1 cellular context compared by ENCODE assay signal in the genomic region with DNA sequence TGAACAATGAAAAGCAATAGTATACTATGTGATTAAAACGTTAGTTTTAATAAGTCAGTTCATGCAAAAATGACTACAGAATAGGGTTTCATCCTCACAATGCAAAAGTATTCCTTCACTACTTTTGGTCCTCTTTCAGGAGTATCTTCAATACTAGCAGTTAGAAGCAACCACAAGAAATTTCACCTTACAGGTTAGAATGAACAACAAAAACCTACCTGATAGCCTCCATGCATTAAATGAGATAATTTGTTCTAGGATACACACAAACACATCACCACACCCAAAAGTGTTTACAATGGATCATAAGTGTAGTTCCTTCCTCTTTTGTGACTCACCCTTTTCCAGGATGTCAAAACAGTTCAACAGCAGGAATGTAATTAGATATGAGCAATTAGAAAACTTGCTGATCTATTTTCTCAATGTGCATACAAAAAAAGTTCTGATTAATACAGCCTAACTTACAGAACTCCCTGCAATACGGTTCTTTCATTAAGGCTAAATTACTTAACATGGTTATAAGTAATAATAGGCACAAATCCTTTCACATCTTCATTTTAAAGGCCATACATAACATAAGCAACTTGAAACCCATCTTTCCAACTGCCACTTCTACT.
TF ChIP-seq lines count a peak whose summit lies in the region.

No MANE protein-coding gene starts in this region.

TF ChIP-seq in SK-N-SH, 30 proteins besides CTCF, POLR2A, EP300 and RAD21 (continued from another document):
- TF ChIP-seq, protein P1, sequence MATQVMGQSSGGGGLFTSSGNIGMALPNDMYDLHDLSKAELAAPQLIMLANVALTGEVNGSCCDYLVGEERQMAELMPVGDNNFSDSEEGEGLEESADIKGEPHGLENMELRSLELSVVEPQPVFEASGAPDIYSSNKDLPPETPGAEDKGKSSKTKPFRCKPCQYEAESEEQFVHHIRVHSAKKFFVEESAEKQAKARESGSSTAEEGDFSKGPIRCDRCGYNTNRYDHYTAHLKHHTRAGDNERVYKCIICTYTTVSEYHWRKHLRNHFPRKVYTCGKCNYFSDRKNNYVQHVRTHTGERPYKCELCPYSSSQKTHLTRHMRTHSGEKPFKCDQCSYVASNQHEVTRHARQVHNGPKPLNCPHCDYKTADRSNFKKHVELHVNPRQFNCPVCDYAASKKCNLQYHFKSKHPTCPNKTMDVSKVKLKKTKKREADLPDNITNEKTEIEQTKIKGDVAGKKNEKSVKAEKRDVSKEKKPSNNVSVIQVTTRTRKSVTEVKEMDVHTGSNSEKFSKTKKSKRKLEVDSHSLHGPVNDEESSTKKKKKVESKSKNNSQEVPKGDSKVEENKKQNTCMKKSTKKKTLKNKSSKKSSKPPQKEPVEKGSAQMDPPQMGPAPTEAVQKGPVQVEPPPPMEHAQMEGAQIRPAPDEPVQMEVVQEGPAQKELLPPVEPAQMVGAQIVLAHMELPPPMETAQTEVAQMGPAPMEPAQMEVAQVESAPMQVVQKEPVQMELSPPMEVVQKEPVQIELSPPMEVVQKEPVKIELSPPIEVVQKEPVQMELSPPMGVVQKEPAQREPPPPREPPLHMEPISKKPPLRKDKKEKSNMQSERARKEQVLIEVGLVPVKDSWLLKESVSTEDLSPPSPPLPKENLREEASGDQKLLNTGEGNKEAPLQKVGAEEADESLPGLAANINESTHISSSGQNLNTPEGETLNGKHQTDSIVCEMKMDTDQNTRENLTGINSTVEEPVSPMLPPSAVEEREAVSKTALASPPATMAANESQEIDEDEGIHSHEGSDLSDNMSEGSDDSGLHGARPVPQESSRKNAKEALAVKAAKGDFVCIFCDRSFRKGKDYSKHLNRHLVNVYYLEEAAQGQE (IDR thresholded peaks at IDR 0.05; ENCODE audit: low read depth, low read length) = no peak
- TF ChIP-seq FOXJ3 (CRISPR knock-in tag; IDR thresholded peaks at IDR 0.05) = no peak
- TF ChIP-seq, protein P2, sequence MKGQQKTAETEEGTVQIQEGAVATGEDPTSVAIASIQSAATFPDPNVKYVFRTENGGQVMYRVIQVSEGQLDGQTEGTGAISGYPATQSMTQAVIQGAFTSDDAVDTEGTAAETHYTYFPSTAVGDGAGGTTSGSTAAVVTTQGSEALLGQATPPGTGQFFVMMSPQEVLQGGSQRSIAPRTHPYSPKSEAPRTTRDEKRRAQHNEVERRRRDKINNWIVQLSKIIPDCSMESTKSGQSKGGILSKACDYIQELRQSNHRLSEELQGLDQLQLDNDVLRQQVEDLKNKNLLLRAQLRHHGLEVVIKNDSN (IDR thresholded peaks at IDR 0.05; ENCODE audit: borderline replicate concordance, low read depth) = no peak
- 0 out of 2 replicates have a peak, but pooled peaks have one; percentile 13 for TF ChIP-seq RXRA (IDR thresholded peaks at IDR 0.05; ENCODE audit: borderline replicate concordance, low read depth)
- TF ChIP-seq NRF1 (IDR thresholded peaks at IDR 0.05; ENCODE audit: low read depth, low read length) = no peak
- TF ChIP-seq SIN3A (IDR thresholded peaks at IDR 0.05; ENCODE audit: borderline replicate concordance, low read depth, low read length) = no peak
- peak; percentile 45; the same call in 1 of the 2 replicates for TF ChIP-seq FOSL2 (IDR thresholded peaks at IDR 0.05; ENCODE audit: borderline replicate concordance, low read depth)
- no peak for TF ChIP-seq RCOR1 (IDR thresholded peaks at IDR 0.05; ENCODE audit: low read length)
- no peak for TF ChIP-seq MXI1 (IDR thresholded peaks at IDR 0.05; ENCODE audit: low read depth, low read length)
- no peak for TF ChIP-seq GATA2 (CRISPR knock-in tag; IDR thresholded peaks at IDR 0.05)
- TF ChIP-seq, protein P3, sequence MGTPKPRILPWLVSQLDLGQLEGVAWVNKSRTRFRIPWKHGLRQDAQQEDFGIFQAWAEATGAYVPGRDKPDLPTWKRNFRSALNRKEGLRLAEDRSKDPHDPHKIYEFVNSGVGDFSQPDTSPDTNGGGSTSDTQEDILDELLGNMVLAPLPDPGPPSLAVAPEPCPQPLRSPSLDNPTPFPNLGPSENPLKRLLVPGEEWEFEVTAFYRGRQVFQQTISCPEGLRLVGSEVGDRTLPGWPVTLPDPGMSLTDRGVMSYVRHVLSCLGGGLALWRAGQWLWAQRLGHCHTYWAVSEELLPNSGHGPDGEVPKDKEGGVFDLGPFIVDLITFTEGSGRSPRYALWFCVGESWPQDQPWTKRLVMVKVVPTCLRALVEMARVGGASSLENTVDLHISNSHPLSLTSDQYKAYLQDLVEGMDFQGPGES (IDR thresholded peaks at IDR 0.05; ENCODE audit: low read depth, low read length) = no peak
- no peak for TF ChIP-seq TEAD4 (IDR thresholded peaks at IDR 0.05; ENCODE audit: borderline replicate concordance, insufficient read depth)
- TF ChIP-seq CHD2 (IDR thresholded peaks at IDR 0.05; ENCODE audit: low read length, partially characterized antibody) = no peak
- no peak for TF ChIP-seq MEF2A (IDR thresholded peaks at IDR 0.05; ENCODE audit: borderline replicate concordance, low read depth)
- TF ChIP-seq, protein P4, sequence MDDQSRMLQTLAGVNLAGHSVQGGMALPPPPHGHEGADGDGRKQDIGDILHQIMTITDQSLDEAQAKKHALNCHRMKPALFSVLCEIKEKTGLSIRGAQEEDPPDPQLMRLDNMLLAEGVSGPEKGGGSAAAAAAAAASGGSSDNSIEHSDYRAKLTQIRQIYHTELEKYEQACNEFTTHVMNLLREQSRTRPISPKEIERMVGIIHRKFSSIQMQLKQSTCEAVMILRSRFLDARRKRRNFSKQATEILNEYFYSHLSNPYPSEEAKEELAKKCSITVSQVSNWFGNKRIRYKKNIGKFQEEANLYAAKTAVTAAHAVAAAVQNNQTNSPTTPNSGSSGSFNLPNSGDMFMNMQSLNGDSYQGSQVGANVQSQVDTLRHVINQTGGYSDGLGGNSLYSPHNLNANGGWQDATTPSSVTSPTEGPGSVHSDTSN (IDR thresholded peaks at IDR 0.05) = peak; percentile 38; the same call in 1 of the 2 replicates
- TF ChIP-seq NFIC (IDR thresholded peaks at IDR 0.05; ENCODE audit: borderline replicate concordance) = no peak
- TF ChIP-seq EZH2phosphoT487 (IDR thresholded peaks at IDR 0.05; ENCODE audit: borderline replicate concordance, low read depth) = no peak
- no peak for TF ChIP-seq GABPA (IDR thresholded peaks at IDR 0.05; ENCODE audit: low read depth)
- TF ChIP-seq POLR2AphosphoS5 (IDR thresholded peaks at IDR 0.05; ENCODE audit: low read depth, low read length) = peak; percentile 9; the same call in 1 of the 2 replicates
- no peak for TF ChIP-seq YY1 (IDR thresholded peaks at IDR 0.05; ENCODE audit: low read depth)
- TF ChIP-seq TCF12 (IDR thresholded peaks at IDR 0.05) = no peak
- TF ChIP-seq TAF1 (IDR thresholded peaks at IDR 0.05; ENCODE audit: borderline replicate concordance, low read depth, low read length) = no peak
